In genomic region chr2:100145893-100146753, GRCh38 we compare ENCODE assay signal across 14 cellular contexts. TPM values are rescaled to one million over a fixed set of nuclear protein-coding genes. Genes with fewer than 3 reads are reported as not detected.
DNase-seq lines count a peak whose midpoint lies in the region; ATAC-seq and TF ChIP-seq lines count a peak whose summit lies in the region.
"Had no signal": no experiment of that assay in that cellular context is flagged by ENCODE, and none has a peak within 500 bp of the region (broad histone marks: within the 10 kb centered on the region; RNA-seq: fewer than 3 reads in every experiment).

No MANE protein-coding gene starts in this region.

- no peak overlapping the region for H4K91ac ChIP-seq in IMR-90 (ENCODE audit: insufficient read depth, low read depth, low read length)
- no peak overlapping the region for H4K91ac ChIP-seq in neuronal stem cell (ENCODE audit: low read depth, low read length, poor library complexity)

- H3K4me1 ChIP-seq in IMR-90 (ENCODE audit: control insufficient read depth, insufficient read depth, low read length) (no peaks in the 10 kb centered on the region), esophagus muscularis mucosa (no peaks in the 10 kb centered on the region), neuronal stem cell (ENCODE audit: control insufficient read depth in 2 of 2, insufficient read depth in 1 of 2, low read depth in 1 of 2, low read length in 2 of 2) (no peaks in the 10 kb centered on the region), BE2C (no peaks in the 10 kb centered on the region), osteoblast (ENCODE audit: insufficient read depth, low read length) (no peaks in the 10 kb centered on the region)
- H3K4me1 ChIP-seq: Caco-2, HAP-1 had no signal

- H3K36me3 ChIP-seq in IMR-90 (ENCODE audit: control insufficient read depth, insufficient read depth, low read length) (no peaks in the 10 kb centered on the region), esophagus muscularis mucosa (no peaks in the 10 kb centered on the region), neuronal stem cell (replicated peaks in 1 of 2; ENCODE audit: control insufficient read depth in 2 of 2, insufficient read depth in 2 of 2, low read length in 2 of 2) (no peaks in the 10 kb centered on the region), BE2C (no peaks in the 10 kb centered on the region), osteoblast (ENCODE audit: insufficient read depth, low read length) (no peaks in the 10 kb centered on the region)
- H3K36me3 ChIP-seq: HAP-1 had no signal

- no peak overlapping the region for H3K56ac ChIP-seq in IMR-90 (ENCODE audit: extremely low read depth, insufficient read depth, low read length)

- H2BK120ac ChIP-seq in IMR-90 (ENCODE audit: low read depth, low read length) (no peak overlapping the region), neuronal stem cell (ENCODE audit: low read depth, low read length) (no peak overlapping the region)

- H3K27me3 ChIP-seq in IMR-90 (ENCODE audit: control insufficient read depth, insufficient read depth, low read length), result peaks cover 4% of the 10 kb centered on the region
- H3K27me3 ChIP-seq in esophagus muscularis mucosa, result no peaks in the 10 kb centered on the region
- H3K27me3 ChIP-seq in neuronal stem cell (ENCODE audit: control insufficient read depth in 3 of 3, insufficient read depth in 3 of 3, low read depth in 1 of 3, low read length in 3 of 3), result peaks cover 0 to 12% (median 0%) of the 10 kb centered on the region in 3 experiments
- H3K27me3 ChIP-seq in BE2C, result no peaks in the 10 kb centered on the region
- H3K27me3 ChIP-seq in osteoblast (ENCODE audit: insufficient read depth, low read length), result no peaks in the 10 kb centered on the region

- H4K20me1 ChIP-seq in IMR-90 (ENCODE audit: insufficient read depth, low read length) (no peaks in the 10 kb centered on the region), osteoblast (ENCODE audit: insufficient read depth, low read length) (no peaks in the 10 kb centered on the region)

- H3K27ac ChIP-seq in IMR-90 (ENCODE audit: insufficient read depth, low read length) (no peak overlapping the region), esophagus muscularis mucosa (replicated peaks in 1 of 4) (no peak overlapping the region), neuronal stem cell (replicated peaks; ENCODE audit: low read length) (no peak overlapping the region), osteoblast (ENCODE audit: low read depth, low read length) (no peak overlapping the region)

- no peak overlapping the region for H2AK5ac ChIP-seq in IMR-90 (ENCODE audit: low read depth, low read length)
- no peak overlapping the region for H2AK5ac ChIP-seq in neuronal stem cell (ENCODE audit: low read depth, low read length)

- dilution Hi-C loops in IMR-90 (cut with HindIII; ENCODE audit: low sequenced_read_pairs, unreplicated experiment), result no loop called here

- TF ChIP-seq CTCF in IMR-90 (conservative IDR thresholded peaks at IDR 0.05; ENCODE audit: low read depth, low read length) (no peak), esophagus muscularis mucosa (IDR thresholded peaks at IDR 0.05) (no peak), BE2C (IDR thresholded peaks at IDR 0.05; ENCODE audit: low read depth, low read length) (no peak), osteoblast (IDR thresholded peaks at IDR 0.05; ENCODE audit: extremely low read depth, low read depth, low read length) (no peak)

- no peak overlapping the region for H2BK15ac ChIP-seq in IMR-90 (ENCODE audit: low read depth, low read length)
- H2BK15ac ChIP-seq in neuronal stem cell (ENCODE audit: low read length), result no peak overlapping the region

- no peaks in the 10 kb centered on the region for H3K9me1 ChIP-seq in IMR-90 (ENCODE audit: insufficient read depth, low read length)

- WGBS in IMR-90 (ENCODE audit: extremely low coverage in 2 of 2, insufficient read length in 1 of 2), 2 experiments, result 100% methylated on average over 2 of the region's 12 CpGs; no CpG with 5 or more reads in 1 of the 2 experiments
- WGBS in esophagus muscularis mucosa, result 89% methylated on average over 12 of the region's 12 CpGs
- no CpG with 5 or more reads among the region's 12 CpGs for WGBS in neuronal stem cell (ENCODE audit: extremely low coverage in 2 of 2, insufficient read length in 2 of 2, insufficient replicate concordance in 1 of 2), 2 donors

- no peak for TF ChIP-seq RAD21 in IMR-90 (IDR thresholded peaks at IDR 0.05; ENCODE audit: low read length)

- H2BK5ac ChIP-seq in IMR-90 (ENCODE audit: low read depth, low read length, poor library complexity, severe bottlenecking), result no peak overlapping the region
- no peak overlapping the region for H2BK5ac ChIP-seq in neuronal stem cell (ENCODE audit: low read length)

- H3K4me2 ChIP-seq in IMR-90 (ENCODE audit: low read depth, low read length) (no peak overlapping the region), neuronal stem cell (ENCODE audit: insufficient read depth, low read length, poor library complexity, severe bottlenecking) (no peak overlapping the region), osteoblast (ENCODE audit: insufficient read depth, low read length) (no peak overlapping the region)

- BruUV-seq in IMR-90 (replicated peaks; lab: Mats Ljungman, UMichigan), result no TSS peak

- peaks cover 1% of the 10 kb centered on the region; the same call in 1 of the 2 replicates for H3K9me3 ChIP-seq in IMR-90 (ENCODE audit: control insufficient read depth, insufficient read depth, low read length)
- H3K9me3 ChIP-seq in esophagus muscularis mucosa, result peaks cover 0 to 5% (median 1%) of the 10 kb centered on the region in 4 donors
- H3K9me3 ChIP-seq in neuronal stem cell (replicated peaks in 1 of 2; ENCODE audit: control insufficient read depth in 2 of 2, insufficient read depth in 1 of 2, low read depth in 1 of 2, low read length in 2 of 2), result no peaks in the 10 kb centered on the region
- H3K9me3 ChIP-seq in BE2C, result no peaks in the 10 kb centered on the region
- H3K9me3 ChIP-seq in osteoblast (ENCODE audit: low read depth, low read length), result no peaks in the 10 kb centered on the region
- H3K9me3 ChIP-seq: Caco-2, HAP-1 had no signal

- H3K14ac ChIP-seq in IMR-90 (replicated peaks; ENCODE audit: low read depth, low read length) (no peak overlapping the region), neuronal stem cell (ENCODE audit: low read length) (no peak overlapping the region)

- intact Hi-C loops in IMR-90 (cut with micrococcal nuclease) (no loop called here), esophagus muscularis mucosa (cut with DNase I) (no loop called here)

- H3K4me3 ChIP-seq in IMR-90 (ENCODE audit: insufficient read depth, low read depth, low read length) (no peak overlapping the region), esophagus muscularis mucosa (no peak overlapping the region), neuronal stem cell (ENCODE audit: low read length in 2 of 2) (no peak overlapping the region), BE2C (ENCODE audit: low read depth, low read length) (no peak overlapping the region), osteoblast (ENCODE audit: insufficient read depth, low read length) (no peak overlapping the region)
- H3K4me3 ChIP-seq: HAP-1 had no signal

- TF ChIP-seq EP300 in esophagus muscularis mucosa (IDR thresholded peaks at IDR 0.05), result no peak

- H3K9ac ChIP-seq in IMR-90 (ENCODE audit: low read depth, low read length), result no peak overlapping the region
- no peak overlapping the region for H3K9ac ChIP-seq in neuronal stem cell (ENCODE audit: low read depth, low read length, poor library complexity)

- H2AFZ ChIP-seq in IMR-90 (replicated peaks; ENCODE audit: low read length, poor library complexity) (no peak overlapping the region), neuronal stem cell (ENCODE audit: low read length) (no peak overlapping the region), osteoblast (ENCODE audit: low read length) (no peak overlapping the region)

- H3K4ac ChIP-seq in IMR-90 (ENCODE audit: low read depth, low read length) (no peak overlapping the region), neuronal stem cell (ENCODE audit: low read length) (no peak overlapping the region)

- CTCF ChIA-PET in IMR-90 (lab: Yijun Ruan, JAX), result no interaction called here

- no peak for ATAC-seq in IMR-90 (ENCODE audit: low read depth)
- no peak for ATAC-seq in HG02588 (IDR thresholded peaks at IDR 0.05; ENCODE audit: unreplicated experiment)

- POLR2A ChIA-PET in IMR-90 (lab: Charles Lee; ENCODE audit: unreplicated experiment), result no interaction called here

- in situ Hi-C loops in IMR-90 (cut with MboI; ENCODE audit: low sequenced_read_pairs), result no loop called here

- DNase-seq in NOMO-1 treated with DMSO at 0.1 percent for 48 hours (lab: John Stamatoyannopoulos, UW; ENCODE audit: unreplicated experiment) (peak; percentile 39), NOMO-1 (lab: John Stamatoyannopoulos, UW; ENCODE audit: unreplicated experiment in 2 of 2) (no peak), IMR-90 (no peak), esophagus muscularis mucosa (ENCODE audit: extremely low spot score) (peak; percentile 80), neuronal stem cell (ENCODE audit: low spot score) (no peak), BE2C (no peak), osteoblast (ENCODE audit: insufficient read length, low spot score, missing footprints) (no peak)
- DNase-seq: Caco-2; CD8-positive, alpha-beta memory T cell; DND-41; GF-D8; HFFc6 had no signal

- H3K23ac ChIP-seq in IMR-90 (ENCODE audit: low read depth, low read length), result no peak overlapping the region
- no peak overlapping the region for H3K23ac ChIP-seq in neuronal stem cell (ENCODE audit: low read depth, low read length, poor library complexity)

- no peak overlapping the region for H2BK20ac ChIP-seq in IMR-90 (ENCODE audit: low read depth, low read length)

- TF ChIP-seq POLR2A in IMR-90 (IDR thresholded peaks at IDR 0.05; ENCODE audit: low read depth, low read length) (no peak), esophagus muscularis mucosa (IDR thresholded peaks at IDR 0.05; ENCODE audit: low read depth) (no peak)

- no peak overlapping the region for H4K5ac ChIP-seq in IMR-90 (ENCODE audit: low read depth, low read length)

- H3K79me2 ChIP-seq in osteoblast (ENCODE audit: insufficient read depth, low read length), result no peaks in the 10 kb centered on the region

- H3K18ac ChIP-seq in IMR-90 (ENCODE audit: low read depth, low read length), result no peak overlapping the region
- H3K18ac ChIP-seq in neuronal stem cell (ENCODE audit: low read length), result peak overlapping the region; percentile 65

- no peak overlapping the region for H2BK12ac ChIP-seq in neuronal stem cell (ENCODE audit: low read length)

- H2AK9ac ChIP-seq in IMR-90 (replicated peaks; ENCODE audit: low read depth, low read length, poor library complexity), result no peak overlapping the region

- H3K79me1 ChIP-seq in IMR-90 (ENCODE audit: low read depth in 1 of 2, low read length in 2 of 2), result no peaks in the 10 kb centered on the region
- no peaks in the 10 kb centered on the region for H3K79me1 ChIP-seq in neuronal stem cell (ENCODE audit: low read depth, low read length)

- H4K8ac ChIP-seq in IMR-90 (ENCODE audit: low read depth in 2 of 2, low read length in 2 of 2) (no peak overlapping the region), neuronal stem cell (ENCODE audit: low read depth, low read length) (no peak overlapping the region)

RNA-seq across cellular contexts. Expression of gene AFF3, which starts 3.7 kb away (rescaled TPM):
- total RNA-seq in IMR-90 (2012; rRNA removed) (13.9 and 14.3 TPM in 2 replicates), esophagus muscularis mucosa (10 to 100 TPM; 36.4 to 99.5 (median 56.9) TPM), osteoblast (2.9 and 4.3 TPM in 2 replicates)
- 11.8 and 12.9 TPM in 2 replicates for polyA plus RNA-seq in IMR-90 (2012; rRNA removed)
- polyA plus RNA-seq in IMR-90 (2012; cell fraction: cytosol; rRNA removed), result 6.9 and 9.7 TPM in 2 replicates
- 19.3 and 34.3 TPM in 2 replicates for polyA plus RNA-seq in IMR-90 (2012; cell fraction: nucleus; rRNA removed; ENCODE audit: low replicate concordance)
- 4.0 TPM for polyA plus RNA-seq in neuronal stem cell (2013, experiment 1 of 2)
- 3.9 TPM for polyA plus RNA-seq in neuronal stem cell (2013, experiment 2 of 2)
- 0.99 TPM for polyA plus RNA-seq in BE2C (2012; ENCODE audit: insufficient read depth, insufficient read length, low read depth)

Comparison
In these comparisons a context has a peak if more than half of its experiments do, and no peak if none do; other contexts are left out.
1. DNase-seq: peak in NOMO-1 treated with DMSO at 0.1 percent for 48 hours (single experiment) and esophagus muscularis mucosa (single experiment); none in NOMO-1 (0 of 2), IMR-90 (single experiment), neuronal stem cell (single experiment), BE2C (single experiment) and osteoblast (single experiment).